8 cellular contexts compared by ENCODE assay signal in the genomic region with DNA sequence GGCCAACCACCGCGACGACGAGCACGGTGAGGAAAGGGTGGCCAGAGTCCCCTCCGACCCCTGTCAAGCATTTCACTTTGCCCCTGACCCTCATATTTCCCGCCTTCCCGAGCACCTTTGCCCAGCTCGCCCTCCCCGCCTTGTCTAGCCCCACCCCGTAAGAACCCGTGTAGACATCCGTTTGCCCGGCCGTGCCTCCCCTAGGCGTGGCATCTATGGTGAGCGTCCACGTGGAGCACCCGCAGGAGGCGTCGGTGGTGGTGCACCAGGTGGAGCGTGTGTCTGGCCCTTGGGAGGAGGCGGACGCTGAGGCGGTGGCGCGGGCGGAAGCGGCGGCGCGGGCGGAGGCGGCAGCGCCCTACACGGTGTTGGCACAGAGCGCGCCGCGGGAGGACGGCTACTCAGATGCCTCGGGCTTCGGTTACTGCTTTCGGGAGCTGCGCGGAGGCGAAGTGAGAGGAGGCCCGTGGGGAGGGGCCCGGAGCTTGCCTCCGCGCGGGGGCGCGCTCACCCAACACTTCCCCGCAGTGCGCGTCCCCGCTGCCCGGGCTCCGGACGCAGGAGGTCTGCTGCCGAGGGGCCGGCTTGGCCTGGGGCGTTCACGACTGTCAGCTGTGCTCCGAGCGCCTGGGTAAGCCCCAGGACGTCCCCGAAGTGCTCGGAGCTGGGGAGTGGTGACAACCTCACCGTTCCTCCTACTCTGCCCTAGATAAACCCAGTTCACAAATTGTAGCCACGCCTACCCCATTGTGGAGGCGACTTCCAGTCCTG. TPM values are rescaled to one million over a fixed set of nuclear protein-coding genes. Genes with fewer than 3 reads are reported as not detected.
A peak's percentile ranks its signal among the peaks of the same experiment; 100 is the strongest.
DNase-seq lines count a peak whose midpoint lies in the region; ATAC-seq, FAIRE-seq and TF ChIP-seq lines count a peak whose summit lies in the region.

No MANE protein-coding gene starts in this region.

- CTCF ChIA-PET in HCT116 (lab: Charles Lee), result interaction anchor here (1.3 to 4.4 kb wide), 2 partner anchors 29 to 64 kb away, joined by 5 to 32 read pairs; no protein-coding TSS in a partner anchor
- CTCF ChIA-PET in activated CD8-positive, alpha-beta T cell treated with anti-CD3 and anti-CD28 coated beads for 36 hours (lab: Charles Lee), result interaction anchor here (0.8 to 4.0 kb wide), 7 partner anchors 9 to 466 kb away, joined by 3 to 34 read pairs (median 4); no protein-coding TSS in a partner anchor
- CTCF ChIA-PET in H1 (lab: Charles Lee; ENCODE audit: partially characterized antibody), result interaction anchor here (0.8 to 11.3 kb wide), 10 partner anchors 9 to 75 kb away, joined by 3 to 100 read pairs (median 4); no protein-coding TSS in a partner anchor

- TF ChIP-seq POLR2A in HCT116 (IDR thresholded peaks at IDR 0.05; ENCODE audit: borderline replicate concordance, extremely low read depth, insufficient read depth, insufficient read length), result peak; percentile 41
- no peak; a peak in 1 of 3 replicates for TF ChIP-seq POLR2A in H1 (IDR thresholded peaks at IDR 0.05; ENCODE audit: control extremely low read depth in 1 of 2, low read depth in 2 of 2, low read length in 2 of 2)

- no peaks in the 10 kb centered on the region for H3K9me2 ChIP-seq in HCT116 (ENCODE audit: insufficient read depth)

- peak overlapping the region; percentile 52; the same call in 1 of the 2 replicates for H2BK5ac ChIP-seq in H1 (ENCODE audit: low read depth, low read length)

- no peak overlapping the region for H4K8ac ChIP-seq in H1 (ENCODE audit: extremely low read depth, insufficient read depth, low read length)

- H4K91ac ChIP-seq in H1 (replicated peaks; ENCODE audit: insufficient read length, low read length), result no peak overlapping the region

- H3K4me3 ChIP-seq in HCT116 (replicated peaks in 1 of 2; ENCODE audit: low read depth in 1 of 2, low read length in 2 of 2) (peak overlapping the region; percentile 48 to 61), H1 (ENCODE audit: extremely low read depth in 1 of 4, insufficient read depth in 2 of 4, low read depth in 3 of 4, low read length in 4 of 4) (peak overlapping the region; percentile 32 to 61 (median 40))

- H3K27ac Mint-ChIP-seq in activated CD8-positive, alpha-beta T cell treated with anti-CD3 and anti-CD28 coated beads for 36 hours, result peak overlapping the region; percentile 89

- no peak overlapping the region for H3K14ac ChIP-seq in H1 (ENCODE audit: insufficient read length)

- no peak for TF ChIP-seq EP300 in H1 (IDR thresholded peaks at IDR 0.05; ENCODE audit: borderline replicate concordance in 1 of 2, low read depth in 2 of 2, low read length in 2 of 2)

- ATAC-seq in HCT116, result peak; percentile 42
- peak; percentile 42 for ATAC-seq in activated CD8-positive, alpha-beta T cell treated with anti-CD3 and anti-CD28 coated beads for 36 hours
- no peak for ATAC-seq in GM18861 (IDR thresholded peaks at IDR 0.05; ENCODE audit: unreplicated experiment)

- peaks cover 15% of the 10 kb centered on the region for H3K27me3 Mint-ChIP-seq in activated CD8-positive, alpha-beta T cell treated with anti-CD3 and anti-CD28 coated beads for 36 hours

- H3K27me3 ChIP-seq in HCT116 (ENCODE audit: insufficient read depth, low read length), result no peaks in the 10 kb centered on the region
- peaks cover 6 to 53% (median 48%) of the 10 kb centered on the region in 4 experiments for H3K27me3 ChIP-seq in H1 (replicated peaks in 1 of 4; ENCODE audit: control insufficient read depth in 3 of 4, extremely low read depth in 1 of 4, insufficient read depth in 3 of 4, low read length in 3 of 4)

- H3K4me1 Mint-ChIP-seq in activated CD8-positive, alpha-beta T cell treated with anti-CD3 and anti-CD28 coated beads for 36 hours (ENCODE audit: low read depth), result peaks cover 68% of the 10 kb centered on the region

- peaks cover 34% of the 10 kb centered on the region; the same call in 1 of the 2 replicates for H3K23me2 ChIP-seq in H1 (ENCODE audit: low read depth, low read length)

- no TSS peak for BruUV-seq in HCT116 (replicated peaks; lab: Mats Ljungman, UMichigan)

- H3K36me3 ChIP-seq in HCT116 (ENCODE audit: control insufficient read depth in 1 of 2, insufficient read depth in 2 of 2, low read length in 2 of 2) (no peaks in the 10 kb centered on the region), H1 (ENCODE audit: control insufficient read depth in 2 of 4, insufficient read depth in 4 of 4, low read length in 3 of 4) (no peaks in the 10 kb centered on the region; a peak in 1 of 8 replicates)

- peak; percentile 98 for DNase-seq in Caki2 (ENCODE audit: low read depth)
- DNase-seq in HCT116 (ENCODE audit: low read depth, low spot score), result peak; percentile 78
- DNase-seq in NCI-H748 treated with DMSO at 0.1 percent for 48 hours (lab: John Stamatoyannopoulos, UW), result peak; percentile 72
- peak; percentile 86 for DNase-seq in activated CD8-positive, alpha-beta T cell treated with anti-CD3 and anti-CD28 coated beads for 36 hours
- peak in 1 of 2 experiments; percentile 81 for DNase-seq in H1 (ENCODE audit: low read depth in 1 of 2, low spot score in 2 of 2)
- DNase-seq in midbrain (lab: John Stamatoyannopoulos, UW), result peak; percentile 26
- DNase-seq in stimulated activated CD8-positive, alpha-beta memory T cell treated with anti-CD3 and anti-CD28 coated beads, Interleukin-7, amount 100 ng/mL, for 24 hours (ENCODE audit: low read depth), result peak; percentile 41

- no peak overlapping the region for H4K5ac ChIP-seq in H1 (ENCODE audit: insufficient read length, low read depth, low read length)

- peak overlapping the region; percentile 93 for H3K4me2 ChIP-seq in HCT116 (ENCODE audit: low read length)
- peak overlapping the region; percentile 82 to 97 for H3K4me2 ChIP-seq in H1 (ENCODE audit: insufficient read depth in 1 of 2, low read depth in 2 of 2, low read length in 2 of 2)

- no peak overlapping the region for H2AFZ ChIP-seq in HCT116 (ENCODE audit: low read depth, low read length, poor library complexity, severe bottlenecking)
- no peak overlapping the region for H2AFZ ChIP-seq in H1 (ENCODE audit: low read length)

- WGBS in H1 (ENCODE audit: extremely low coverage in 1 of 2, insufficient coverage in 1 of 2, insufficient read length in 1 of 2, insufficient replicate concordance in 2 of 2, low coverage in 1 of 2, low lambda C conversion rate in 2 of 2, missing lambda C conversion rate in 1 of 2), 2 experiments, result 2% methylated on average over 48 of the region's 73 CpGs; no CpG with 5 or more reads in 1 of the 2 experiments

- peaks cover 39 to 95% of the 10 kb centered on the region in 2 experiments for H3K4me1 ChIP-seq in HCT116 (ENCODE audit: control insufficient read depth in 1 of 2, insufficient read depth in 2 of 2, low read length in 2 of 2)
- H3K4me1 ChIP-seq in H1 (replicated peaks in 1 of 4; ENCODE audit: control insufficient read depth in 3 of 4, insufficient read depth in 4 of 4, low read length in 3 of 4), result peaks cover 9 to 45% (median 27%) of the 10 kb centered on the region in 4 experiments

- no peak overlapping the region; the same call in 1 of the 2 replicates for H3K18ac ChIP-seq in H1 (ENCODE audit: extremely low read depth, low read length)

- H3K79me2 ChIP-seq in HCT116 (ENCODE audit: insufficient read depth, low read length) (peaks cover 9% of the 10 kb centered on the region; the same call in 1 of the 2 replicates), H1 (ENCODE audit: control insufficient read depth in 1 of 2, insufficient read depth in 2 of 2, low read length in 2 of 2) (no peaks in the 10 kb centered on the region)

- no peaks in the 10 kb centered on the region for H3K36me3 Mint-ChIP-seq in activated CD8-positive, alpha-beta T cell treated with anti-CD3 and anti-CD28 coated beads for 36 hours (ENCODE audit: low read depth)

- intact Hi-C loops in HCT116 (cut with micrococcal nuclease), result loop anchor here (10.0 kb wide), 1 partner anchor 461 kb away; no protein-coding TSS in a partner anchor
- intact Hi-C loops in activated CD8-positive, alpha-beta T cell treated with anti-CD3 and anti-CD28 coated beads for 36 hours (cut with micrococcal nuclease), result no loop called here

- no peak; a peak in 1 of 6 replicates for TF ChIP-seq CTCF in HCT116 (IDR thresholded peaks at IDR 0.05 in 2 of 3, conservative IDR thresholded peaks at IDR 0.05 in 1 of 3; ENCODE audit: borderline replicate concordance in 1 of 3, insufficient read depth in 1 of 3, low read depth in 2 of 3, low read length in 2 of 3)
- no peak for TF ChIP-seq CTCF in activated CD8-positive, alpha-beta T cell treated with anti-CD3 and anti-CD28 coated beads for 36 hours (IDR thresholded peaks at IDR 0.05)
- TF ChIP-seq CTCF in H1 (IDR thresholded peaks at IDR 0.05; ENCODE audit: control extremely low read depth in 1 of 3, insufficient read depth in 1 of 3, low read depth in 1 of 3, low read length in 3 of 3), result no peak

- H4K20me1 ChIP-seq in HCT116 (ENCODE audit: insufficient read depth) (no peaks in the 10 kb centered on the region), H1 (replicated peaks in 1 of 2; ENCODE audit: control insufficient read depth in 1 of 2, insufficient read depth in 2 of 2, low read length in 2 of 2) (peaks cover 3 to 7% of the 10 kb centered on the region in 2 experiments)

- in situ Hi-C loops in Caki2 (cut with HindIII; ENCODE audit: low pct_unique_long_range_greater_than_20kb, low sequenced_read_pairs), result no loop called here

- 0 out of 2 replicates have a peak, but pooled peaks cover 2% of the 10 kb centered on the region for H3K79me1 ChIP-seq in H1 (ENCODE audit: low read depth, low read length)

- no peak for FAIRE-seq in H1 (lab: Jason Lieb, UNC)

- peak overlapping the region; percentile 77 for H3K4me3 Mint-ChIP-seq in activated CD8-positive, alpha-beta T cell treated with anti-CD3 and anti-CD28 coated beads for 36 hours

- H3K9me3 Mint-ChIP-seq in activated CD8-positive, alpha-beta T cell treated with anti-CD3 and anti-CD28 coated beads for 36 hours, result no peaks in the 10 kb centered on the region

- no peak overlapping the region for H2AK5ac ChIP-seq in H1 (ENCODE audit: low read depth, low read length)

- no peak overlapping the region for H3K4ac ChIP-seq in H1 (replicated peaks; ENCODE audit: insufficient read length, low read depth, low read length)

- H3K27ac ChIP-seq in HCT116 (ENCODE audit: low read depth, low read length) (peak overlapping the region; percentile 96), H1 (ENCODE audit: low read depth, low read length) (no peak overlapping the region)

- H2BK20ac ChIP-seq in H1 (ENCODE audit: low read length), result no peak overlapping the region

- H3K9me3 ChIP-seq in HCT116 (ENCODE audit: control insufficient read depth in 1 of 2, insufficient read depth in 1 of 2, low read depth in 1 of 2, low read length in 2 of 2), result no peaks in the 10 kb centered on the region
- no peaks in the 10 kb centered on the region for H3K9me3 ChIP-seq in H1 (ENCODE audit: insufficient read depth in 2 of 2, low read depth in 1 of 2, low read length in 1 of 2)

- POLR2A ChIA-PET in HCT116 (lab: Charles Lee), result interaction anchor here (0.8 to 4.9 kb wide), 3 partner anchors 9 to 35 kb away, joined by 3 to 55 read pairs (median 5); no protein-coding TSS in a partner anchor
- POLR2A ChIA-PET in activated CD8-positive, alpha-beta T cell treated with anti-CD3 and anti-CD28 coated beads for 36 hours (lab: Charles Lee), result interaction anchor here (0.6 to 4.3 kb wide), 5 partner anchors 9 to 955 kb away, joined by 3 to 31 read pairs (median 3); no protein-coding TSS in a partner anchor
- POLR2A ChIA-PET in H1 (lab: Charles Lee; ENCODE audit: partially characterized antibody), result interaction anchor here (1.5 to 4.4 kb wide), 3 partner anchors 9 to 30 kb away, joined by 4 to 30 read pairs (median 7); no protein-coding TSS in a partner anchor

- peak overlapping the region; percentile 75; the same call in 1 of the 2 replicates for H2BK12ac ChIP-seq in H1 (ENCODE audit: low read depth, low read length)

- RAD21 ChIA-PET in HCT116 (lab: Charles Lee; ENCODE audit: low non-redundant PET in 1 of 2, low total read pairs in 2 of 2, uncharacterized antibody in 2 of 2, unreplicated experiment in 2 of 2), result interaction anchor here (1.2 to 1.7 kb wide), 2 partner anchors 35 to 65 kb away, joined by 3 read pairs; no protein-coding TSS in a partner anchor

- H2BK15ac ChIP-seq in H1 (ENCODE audit: low read length), result no peak overlapping the region

- H3K9ac ChIP-seq in HCT116 (ENCODE audit: low read length), result peak overlapping the region; percentile 73
- H3K9ac ChIP-seq in H1 (replicated peaks in 1 of 4; ENCODE audit: extremely low read depth in 1 of 4, low read depth in 3 of 4, low read length in 3 of 4), result no peak overlapping the region

- H3K56ac ChIP-seq in H1 (replicated peaks; ENCODE audit: insufficient read length, low read depth, low read length), result no peak overlapping the region

- TF ChIP-seq RAD21 in HCT116 (IDR thresholded peaks at IDR 0.05; ENCODE audit: low read depth) (no peak), H1 (IDR thresholded peaks at IDR 0.05 in 1 of 2, conservative IDR thresholded peaks at IDR 0.05 in 1 of 2; ENCODE audit: low read depth in 2 of 2, low read length in 2 of 2) (peak in 1 of 2 experiments; percentile 11; a peak in 1 of 4 replicates)

- H3K23ac ChIP-seq in H1 (ENCODE audit: insufficient read length), result no peak overlapping the region

- peak overlapping the region; percentile 6 for H2BK120ac ChIP-seq in H1 (replicated peaks; ENCODE audit: low read depth, low read length)

RNA-seq across cellular contexts. Expression of gene LTBP4, which starts 4.2 kb away (rescaled TPM):
- total RNA-seq in Caki2 (2014; rRNA removed; shearing (Covaris generic); ENCODE audit: low replicate concordance), result 47.7 and 129 TPM in 2 replicates
- total RNA-seq in HCT116 (2021; ENCODE audit: unreplicated experiment), result 310 TPM
- polyA plus RNA-seq in HCT116 (2012), result 248 and 382 TPM in 2 replicates
- total RNA-seq in activated CD8-positive, alpha-beta T cell treated with anti-CD3 and anti-CD28 coated beads for 36 hours, result 100 to 1,000 TPM; 117 to 121 TPM
- total RNA-seq in H1 (2021; fragmentation: NEBNext Ultra II Directional; extraction: Animal tissue kit (Norgen Biotek cat#: 25700)), result 75.3 and 77.1 TPM in 2 replicates
- 54.5 and 111 TPM in 2 replicates for polyA plus RNA-seq in H1 (2011; rRNA removed)
- 68.6 TPM for polyA plus RNA-seq in H1 (2011; cell fraction: cytosol; rRNA removed)
- 270 TPM for polyA plus RNA-seq in H1 (2011; cell fraction: nucleus; rRNA removed)
- 51.9 to 154 TPM (median 115 TPM) in 4 replicates for polyA plus RNA-seq in H1 (2012, experiment 1 of 2)
- 94.0 TPM for polyA plus RNA-seq in H1 (2012, experiment 2 of 2)
- 67.1 TPM for polyA plus RNA-seq in H1 (2013, experiment 1 of 2)
- 56.9 TPM for polyA plus RNA-seq in H1 (2013, experiment 2 of 2)
- 21.2 and 23.9 TPM in 2 replicates for polyA minus RNA-seq in H1 (2011; rRNA and poly(A)+ RNA removed)
- 61.7 TPM for polyA minus RNA-seq in H1 (2011; cell fraction: cytosol; rRNA and poly(A)+ RNA removed)
- 58.2 TPM for polyA minus RNA-seq in H1 (2011; cell fraction: nucleus; rRNA and poly(A)+ RNA removed)

RNA-seq across cellular contexts. Expression of gene SHKBP1, which starts 28.7 kb away (rescaled TPM):
- total RNA-seq in Caki2 (2014; rRNA removed; shearing (Covaris generic); ENCODE audit: low replicate concordance), result 92.6 and 137 TPM in 2 replicates
- total RNA-seq in HCT116 (2021; ENCODE audit: unreplicated experiment), result 97.4 TPM
- polyA plus RNA-seq in HCT116 (2012), result 95.7 and 104 TPM in 2 replicates
- total RNA-seq in activated CD8-positive, alpha-beta T cell treated with anti-CD3 and anti-CD28 coated beads for 36 hours, result 10 to 100 TPM; 82.8 to 89.3 TPM
- 72.8 and 74.6 TPM in 2 replicates for total RNA-seq in H1 (2021; fragmentation: NEBNext Ultra II Directional; extraction: Animal tissue kit (Norgen Biotek cat#: 25700))
- 98.8 and 158 TPM in 2 replicates for polyA plus RNA-seq in H1 (2011; rRNA removed)
- 81.1 TPM for polyA plus RNA-seq in H1 (2011; cell fraction: cytosol; rRNA removed)
- 207 TPM for polyA plus RNA-seq in H1 (2011; cell fraction: nucleus; rRNA removed)
- 79.8 to 106 TPM (median 102 TPM) in 4 replicates for polyA plus RNA-seq in H1 (2012, experiment 1 of 2)
- 95.8 TPM for polyA plus RNA-seq in H1 (2012, experiment 2 of 2)
- polyA plus RNA-seq in H1 (2013, experiment 1 of 2), result 79.2 TPM
- polyA plus RNA-seq in H1 (2013, experiment 2 of 2), result 73.3 TPM
- 44.1 and 59.2 TPM in 2 replicates for polyA minus RNA-seq in H1 (2011; rRNA and poly(A)+ RNA removed)
- polyA minus RNA-seq in H1 (2011; cell fraction: cytosol; rRNA and poly(A)+ RNA removed), result 83.1 TPM
- 68.1 TPM for polyA minus RNA-seq in H1 (2011; cell fraction: nucleus; rRNA and poly(A)+ RNA removed)
